In genomic region chr2:118046628-118047210, GRCh38 we compare ENCODE assay signal across 8 cellular contexts. TPM values are rescaled to one million over a fixed set of nuclear protein-coding genes. Genes with fewer than 3 reads are reported as not detected.
DNase-seq lines count a peak whose midpoint lies in the region; ATAC-seq and TF ChIP-seq lines count a peak whose summit lies in the region.

No MANE protein-coding gene starts in this region.

- no peak overlapping the region for H3K27ac Mint-ChIP-seq in T-cell

- H3K36me3 ChIP-seq in WERI-Rb-1 (no peaks in the 10 kb centered on the region), upper lobe of right lung (no peaks in the 10 kb centered on the region)

- no peak for TF ChIP-seq POLR2A in NB4 (IDR thresholded peaks at IDR 0.05; ENCODE audit: extremely low read depth, insufficient read length)

- H3K9me3 Mint-ChIP-seq in T-cell, result no peaks in the 10 kb centered on the region

- no peak overlapping the region for H3K4me3 Mint-ChIP-seq in T-cell

- no peak overlapping the region for H3K4me3 ChIP-seq in NB4 (ENCODE audit: low read depth, low read length)
- no peak overlapping the region for H3K4me3 ChIP-seq in WERI-Rb-1 (ENCODE audit: low read depth, low read length)
- H3K4me3 ChIP-seq in upper lobe of right lung, result no peak overlapping the region

- peaks cover 0 to 6% (median 0%) of the 10 kb centered on the region in 3 donors for H3K4me1 Mint-ChIP-seq in T-cell

- peak; percentile 46 for DNase-seq in NOMO-1 treated with DMSO at 0.1 percent for 48 hours (lab: John Stamatoyannopoulos, UW; ENCODE audit: unreplicated experiment)
- no peak for DNase-seq in NOMO-1 treated with dmso at 0.1 percent for 144 hours (lab: John Stamatoyannopoulos, UW; ENCODE audit: unreplicated experiment)
- peak; percentile 52 for DNase-seq in NB4 (ENCODE audit: low read depth)
- no peak for DNase-seq in WERI-Rb-1
- DNase-seq in iPS-NIHi11 (ENCODE audit: low spot score), result peak; percentile 29
- DNase-seq in upper lobe of right lung, result no peak
- DNase-seq in stimulated activated CD8-positive, alpha-beta memory T cell treated with anti-CD3 and anti-CD28 coated beads, Interleukin-4, amount 100 ng/mL, for 48 hours, result no peak
- no peak for DNase-seq in T-cell

- H3K4me1 ChIP-seq in upper lobe of right lung, result peaks cover 8% of the 10 kb centered on the region

- POLR2A ChIA-PET in T-cell (lab: Charles Lee), result interaction anchor here in 1 of 2 donors (0.6 kb wide), 1 partner anchor 316 kb away, joined by 4 read pairs; no protein-coding TSS in a partner anchor

- intact Hi-C loops in upper lobe of right lung (cut with DNase I), result no loop called here

- peak; percentile 68 for ATAC-seq in upper lobe of right lung
- ATAC-seq in T-cell (replicated peaks in 1 of 4), result no peak

- H3K27me3 Mint-ChIP-seq in T-cell, result peaks cover 56 to 71% of the 10 kb centered on the region in 2 donors

- TF ChIP-seq CTCF in NB4 (IDR thresholded peaks at IDR 0.05; ENCODE audit: low read depth, low read length) (peak; percentile 54), WERI-Rb-1 (IDR thresholded peaks at IDR 0.05; ENCODE audit: low read depth, low read length) (peak; percentile 35), upper lobe of right lung (IDR thresholded peaks at IDR 0.05) (peak; percentile 68)

- H3K27me3 ChIP-seq in WERI-Rb-1 (ENCODE audit: insufficient read depth, low read depth, severe bottlenecking) (peaks cover 77% of the 10 kb centered on the region), upper lobe of right lung (peaks cover 26% of the 10 kb centered on the region)

- CTCF ChIA-PET in T-cell (lab: Charles Lee), result interaction anchor here (0.5 to 3.2 kb wide), 34 partner anchors 9 to 1246 kb away, joined by 3 to 33 read pairs (median 4); partner anchors contain the start of genes DDX18 (in 1 of the 2) and INSIG2 (in 1 of the 2)

- H3K9me3 ChIP-seq in WERI-Rb-1 (ENCODE audit: severe bottlenecking), result no peaks in the 10 kb centered on the region
- no peaks in the 10 kb centered on the region for H3K9me3 ChIP-seq in upper lobe of right lung

- H3K27ac ChIP-seq in WERI-Rb-1 (no peak overlapping the region), upper lobe of right lung (no peak overlapping the region)

- no peaks in the 10 kb centered on the region for H3K36me3 Mint-ChIP-seq in T-cell

RNA-seq across cellular contexts. Expression of gene CCDC93, which starts 32.8 kb away (rescaled TPM):
- total RNA-seq in upper lobe of right lung (37.8 TPM), T-cell (10 to 100 TPM; 47.8 to 55.3 (median 50.5) TPM)

RNA-seq across cellular contexts. Expression of gene INSIG2, which starts 41.6 kb away (rescaled TPM):
- total RNA-seq in upper lobe of right lung (42.0 TPM), T-cell (10 to 100 TPM; 13.8 to 18.9 (median 16.9) TPM)

Comparison
In these comparisons a context has a peak if more than half of its experiments do, and no peak if none do; other contexts are left out.
1. DNase-seq: peak in NOMO-1 treated with DMSO at 0.1 percent for 48 hours (single experiment), NB4 (single experiment) and iPS-NIHi11 (single experiment); none in NOMO-1 treated with dmso at 0.1 percent for 144 hours (single experiment), WERI-Rb-1 (single experiment), upper lobe of right lung (single experiment), stimulated activated CD8-positive, alpha-beta memory T cell treated with anti-CD3 and anti-CD28 coated beads, Interleukin-4, amount 100 ng/mL, for 48 hours (single experiment) and T-cell (0 of 34).
2. Peak in every context shown above with its lines, with median percentiles within 50 percentile points of each other: CTCF ChIP-seq.